ENCODE assay signal across 22 cellular contexts in the genomic region with DNA sequence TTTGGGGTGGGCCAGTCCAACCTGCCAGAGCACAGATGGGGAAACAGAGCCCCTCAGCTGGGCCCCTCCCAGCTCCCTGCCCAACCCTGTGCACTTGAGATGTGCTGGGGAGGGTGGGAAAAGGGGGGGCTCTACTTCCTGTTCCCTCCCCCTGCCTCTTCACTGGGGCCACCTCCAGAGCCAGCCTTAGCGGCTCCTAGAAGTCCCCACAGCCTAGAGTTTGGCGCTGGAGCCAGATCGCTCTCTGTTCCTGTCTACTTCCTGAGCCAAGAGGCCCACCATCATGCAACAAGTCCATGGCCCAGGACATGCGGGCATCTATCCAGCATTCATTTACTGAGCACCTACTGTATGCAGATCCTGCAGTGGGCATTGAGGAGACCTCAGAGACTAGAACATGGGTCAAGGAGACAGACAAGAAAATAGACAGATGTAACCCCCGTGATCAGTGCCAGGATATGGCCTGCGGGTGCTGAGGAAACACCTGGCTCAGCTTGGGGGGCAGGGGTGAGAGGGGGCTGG.
"Had no signal": no experiment of that assay in that cellular context is flagged by ENCODE, and none has a peak within 500 bp of the region (broad histone marks: within the 10 kb centered on the region; RNA-seq: fewer than 3 reads in every experiment).

No MANE protein-coding gene starts in this region.

- H3K27ac Mint-ChIP-seq: IgD-negative memory B cell had no signal

- H3K36me3 ChIP-seq: MG63 had no signal

- H3K4me2 ChIP-seq: SK-N-SH had no signal

- ATAC-seq: Panc1, PC-3 had no signal

- DNase-seq: KBM-7, MG63, NCI-H1092 treated with DMSO at 0.1 percent for 48 hours, NCI-H1436, NCI-H187, NCI-H2029, NCI-H2081 treated with DMSO at 0.1 percent for 48 hours, NCI-H2171, NCI-H226, NCI-H446, NCI-H510A, NCI-H524 treated with DMSO at 0.1 percent for 48 hours, NCI-H69, NCI-H774, PC-3, SHP77, SK-N-SH, SW 1271 had no signal

- H3K9me3 ChIP-seq: MG63, SK-N-SH had no signal

- H3K9me2 ChIP-seq: SK-N-SH had no signal

- H3K9ac ChIP-seq: SK-N-SH had no signal

- H3K4me3 ChIP-seq: MG63 had no signal

- H3K27ac ChIP-seq: HL-60, RWPE1 had no signal

- H3K36me3 Mint-ChIP-seq: IgD-negative memory B cell had no signal

- H3K27me3 ChIP-seq: MG63 had no signal
